ENCODE assay signal across 1 cellular context in genomic region chr5:124881333-124881732, GRCh38.
TF ChIP-seq lines count a peak whose summit lies in the region.

No MANE protein-coding gene starts in this region.

TF ChIP-seq in GM12878, 131 proteins besides CTCF, POLR2A, EP300 and RAD21 (continued from another document):
- TF ChIP-seq CEBPZ (IDR thresholded peaks at IDR 0.05; ENCODE audit: low read depth, low read length) (no peak), JUNB (IDR thresholded peaks at IDR 0.05) (no peak)
